Comparison of ENCODE assay signal across 33 cellular contexts in the genomic region with DNA sequence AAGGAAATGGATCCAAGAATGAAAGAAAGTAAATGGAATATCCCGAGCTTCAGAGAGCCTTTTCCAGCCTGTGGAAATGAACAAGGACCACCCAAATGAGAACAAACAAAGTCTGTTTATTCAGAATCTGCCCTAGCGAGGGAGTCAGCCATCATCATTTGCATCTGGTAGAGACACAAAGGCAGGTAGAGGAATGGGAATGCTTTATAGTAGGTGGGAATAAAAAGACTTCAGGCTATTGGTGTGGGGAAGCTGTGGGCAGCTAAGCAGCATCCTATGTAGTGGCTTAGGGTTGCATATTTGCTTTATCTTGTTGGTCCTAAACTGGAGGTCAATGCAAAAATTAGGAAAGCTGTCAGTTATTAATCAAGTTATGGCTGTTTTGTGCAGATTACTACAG. TPM values are rescaled to one million over a fixed set of nuclear protein-coding genes. Genes with fewer than 3 reads are reported as not detected.
"Had no signal": no experiment of that assay in that cellular context is flagged by ENCODE, and none has a peak within 500 bp of the region (broad histone marks: within the 10 kb centered on the region; RNA-seq: fewer than 3 reads in every experiment).

No MANE protein-coding gene starts in this region.

- H2AFZ ChIP-seq: neural progenitor cell, parathyroid adenoma had no signal

- H3K27me3 ChIP-seq: neural progenitor cell, ovary, right lobe of liver, sigmoid colon, suprapubic skin, testis, tibial artery, transverse colon, upper lobe of right lung, uterus had no signal

- H3K4me3 Mint-ChIP-seq: natural killer cell; nephron; neural progenitor cell; stimulated activated effector memory CD8-positive, alpha-beta T cell treated with anti-CD3 and anti-CD28 coated beads, Interleukin-12 subunit alpha, Interleukin-12 subunit beta, amount 100 ng/mL, for 72 hours; stimulated activated naive B cell treated with anti-CD40 and anti-IgM and Interleukin-4, amounts not matched to agents 10 μg/mL and 1 μg/mL and 100 μg/mL, for 72 hours; stimulated activated naive CD8-positive, alpha-beta T cell treated with anti-CD3 and anti-CD28 coated beads, Interleukin-15, amount 100 ng/mL, for 72 hours; type B pancreatic cell had no signal

- H3K4me1 Mint-ChIP-seq: natural killer cell; nephron; neural progenitor cell; stimulated activated effector memory CD8-positive, alpha-beta T cell treated with anti-CD3 and anti-CD28 coated beads, Interleukin-12 subunit alpha, Interleukin-12 subunit beta, amount 100 ng/mL, for 72 hours; stimulated activated naive B cell treated with anti-CD40 and anti-IgM and Interleukin-4, amounts not matched to agents 10 μg/mL and 1 μg/mL and 100 μg/mL, for 72 hours; stimulated activated naive CD8-positive, alpha-beta T cell treated with anti-CD3 and anti-CD28 coated beads, Interleukin-15, amount 100 ng/mL, for 72 hours had no signal

- H3K9me3 Mint-ChIP-seq: neural progenitor cell; stimulated activated effector memory CD8-positive, alpha-beta T cell treated with anti-CD3 and anti-CD28 coated beads, Interleukin-12 subunit alpha, Interleukin-12 subunit beta, amount 100 ng/mL, for 72 hours; type B pancreatic cell had no signal

- H3K4me1 ChIP-seq: neural progenitor cell, parathyroid adenoma, psoas muscle, right lobe of liver, sigmoid colon, suprapubic skin, testis, tibial artery, transverse colon, upper lobe of right lung, uterus had no signal

- H3K36me3 ChIP-seq: neural progenitor cell, ovary, right lobe of liver, sigmoid colon, suprapubic skin, tibial artery, transverse colon, upper lobe of right lung, uterus had no signal

- H3K27me3 Mint-ChIP-seq: progenitor cell of endocrine pancreas, type B pancreatic cell had no signal

- H3K9ac ChIP-seq: neural progenitor cell, parathyroid adenoma had no signal

- H3K27ac Mint-ChIP-seq: natural killer cell; nephron; neural progenitor cell; progenitor cell of endocrine pancreas; stimulated activated effector memory CD8-positive, alpha-beta T cell treated with anti-CD3 and anti-CD28 coated beads, Interleukin-12 subunit alpha, Interleukin-12 subunit beta, amount 100 ng/mL, for 72 hours; stimulated activated naive B cell treated with anti-CD40 and anti-IgM and Interleukin-4, amounts not matched to agents 10 μg/mL and 1 μg/mL and 100 μg/mL, for 72 hours; stimulated activated naive CD8-positive, alpha-beta T cell treated with anti-CD3 and anti-CD28 coated beads, Interleukin-15, amount 100 ng/mL, for 72 hours; type B pancreatic cell had no signal

- H3K27ac ChIP-seq: neural progenitor cell, ovary, parathyroid adenoma, psoas muscle, right lobe of liver, sigmoid colon, suprapubic skin, testis, tibial artery, transverse colon, upper lobe of right lung, uterus had no signal

- H3K9me3 ChIP-seq: ovary, psoas muscle, right lobe of liver, sigmoid colon, suprapubic skin, testis, tibial artery, upper lobe of right lung, uterus had no signal

- ATAC-seq: natural killer cell; psoas muscle; right cardiac atrium; right lobe of liver; stimulated activated effector memory CD8-positive, alpha-beta T cell treated with anti-CD3 and anti-CD28 coated beads, Interleukin-12 subunit alpha, Interleukin-12 subunit beta, amount 100 ng/mL, for 72 hours; stimulated activated naive B cell treated with anti-CD40 and anti-IgM and Interleukin-4, amounts not matched to agents 10 μg/mL and 1 μg/mL and 100 μg/mL, for 72 hours; stimulated activated naive CD8-positive, alpha-beta T cell treated with anti-CD3 and anti-CD28 coated beads, Interleukin-15, amount 100 ng/mL, for 72 hours; upper lobe of right lung had no signal

- H3K79me2 ChIP-seq: parathyroid adenoma had no signal

- H3K4me3 ChIP-seq: neural progenitor cell, ovary, psoas muscle, right lobe of liver, sigmoid colon, suprapubic skin, testis, tibial artery, transverse colon, upper lobe of right lung, uterus had no signal

- H3K36me3 Mint-ChIP-seq: natural killer cell; neural progenitor cell; stimulated activated effector memory CD8-positive, alpha-beta T cell treated with anti-CD3 and anti-CD28 coated beads, Interleukin-12 subunit alpha, Interleukin-12 subunit beta, amount 100 ng/mL, for 72 hours; type B pancreatic cell had no signal

- H3K4me2 ChIP-seq: neural progenitor cell had no signal

- DNase-seq: natural killer cell; occipital lobe; ovary; posterior cingulate gyrus; psoas muscle; right cardiac atrium; right lobe of liver; sigmoid colon; small intestine; stimulated activated CD4-positive, alpha-beta T cell treated with anti-CD3 and anti-CD28 coated beads, Interleukin-15, amount 100 ng/mL, for 24 hours; stimulated activated CD4-positive, alpha-beta T cell treated with anti-CD3 and anti-CD28 coated beads, Interleukin-2, amount 100 ng/mL, for 24 hours; stimulated activated CD4-positive, alpha-beta T cell treated with anti-CD3 and anti-CD28 coated beads, Interleukin-2, amount 100 ng/mL, for 48 hours; stimulated activated CD4-positive, alpha-beta T cell treated with anti-CD3 and anti-CD28 coated beads, Interleukin-4, amount 100 ng/mL, for 24 hours; stimulated activated naive B cell treated with anti-CD40 and anti-IgM and Interleukin-4, amounts not matched to agents 10 μg/mL and 1 μg/mL and 100 μg/mL, for 72 hours; stimulated activated naive CD4-positive, alpha-beta T cell treated with Interleukin-2 at 50 U/mL for 16 hours; stimulated activated naive CD8-positive, alpha-beta T cell treated with anti-CD3 and anti-CD28 coated beads, Interleukin-15, amount 100 ng/mL, for 72 hours; substantia nigra; testis; tibial artery; transverse colon; upper lobe of right lung; uterus had no signal

RNA-seq across cellular contexts. Expression of gene MRLN, which starts 9.2 kb away (rescaled TPM):
- total RNA-seq: natural killer cell, occipital lobe, osteoblast, progenitor cell of endocrine pancreas, renal cortical epithelial cell, right cardiac atrium, right lobe of liver, sigmoid colon, suprapubic skin, testis, transverse colon, upper lobe of right lung had no signal
- polyA plus RNA-seq: neural cell, ovary, right cardiac atrium, sigmoid colon, small intestine, urinary bladder had no signal

RNA-seq across cellular contexts. Expression of gene SLC16A9, which starts 52.9 kb away (rescaled TPM):
- total RNA-seq: natural killer cell had no signal
